ENCODE assay signal across 8 cellular contexts in genomic region chr13:69623973-69624372, GRCh38.
"Had no signal": no experiment of that assay in that cellular context is flagged by ENCODE, and none has a peak within 500 bp of the region (broad histone marks: within the 10 kb centered on the region; RNA-seq: fewer than 3 reads in every experiment).

No MANE protein-coding gene starts in this region.

- DNase-seq: GDM1, GF-D8 had no signal

- FAIRE-seq: G401.6, GM12878, GM12891, GM12892, GM18507, GM19239 had no signal

- ATAC-seq: GM12878 had no signal

- H3K4me3 ChIP-seq: GM12878 had no signal
